Comparison of ENCODE assay signal across 1 cellular context in the genomic region with DNA sequence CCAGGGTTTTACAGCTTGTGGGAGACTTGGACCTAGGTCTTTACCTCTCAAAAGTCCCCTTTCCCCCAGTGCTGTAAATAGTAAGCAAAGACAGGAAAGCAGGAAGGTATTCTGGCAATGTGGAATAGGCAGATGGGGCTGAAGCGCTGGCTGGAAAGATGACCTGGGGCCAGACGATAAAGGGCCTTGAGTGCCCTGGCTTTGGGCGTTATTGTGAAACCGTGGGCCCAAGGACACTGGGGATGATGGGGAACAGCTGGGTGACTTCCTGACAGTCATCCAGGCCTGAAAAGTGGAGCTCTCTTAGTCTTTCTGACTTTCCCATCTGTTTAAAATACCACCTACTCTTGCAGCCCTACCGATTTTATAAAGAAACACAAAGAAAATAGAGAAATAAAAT.
TF ChIP-seq lines count a peak whose summit lies in the region.

No MANE protein-coding gene starts in this region.

TF ChIP-seq in HepG2, 621 proteins besides CTCF, POLR2A, EP300 and RAD21 (continued from another document):
- no peak for TF ChIP-seq ONECUT2 (CRISPR knock-in tag; IDR thresholded peaks at IDR 0.05)
